ENCODE assay signal across 8 cellular contexts in the genomic region with DNA sequence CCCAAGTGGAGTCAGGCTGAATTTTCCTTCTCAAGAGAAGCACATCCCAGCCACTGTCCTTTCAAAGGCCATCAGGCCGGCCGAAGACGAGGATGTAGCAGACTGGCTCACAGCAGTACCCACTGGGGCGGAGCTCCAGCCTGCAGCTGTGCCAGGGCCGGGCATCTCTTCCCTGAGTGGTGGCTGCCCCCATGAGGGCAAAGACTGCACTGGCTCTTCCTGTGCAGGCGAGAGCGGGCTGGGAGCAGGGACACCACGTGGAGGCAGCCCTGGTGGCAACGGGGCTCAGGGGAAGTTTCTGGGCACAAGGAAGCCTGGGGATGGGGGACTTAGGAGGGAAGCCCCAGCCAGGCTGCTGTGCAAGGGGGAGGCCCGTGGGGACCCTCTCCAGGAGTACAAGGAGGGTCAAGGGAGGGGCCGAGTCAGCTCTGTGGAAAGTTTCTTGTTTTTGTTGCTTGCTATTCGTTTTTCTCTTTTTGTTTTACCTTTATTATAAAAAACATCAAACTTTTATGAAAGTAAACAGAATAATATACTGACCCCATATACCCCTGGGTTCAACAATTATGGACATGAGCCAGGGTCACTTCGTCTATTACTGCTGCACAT.
DNase-seq lines count a peak whose midpoint lies in the region; ATAC-seq and TF ChIP-seq lines count a peak whose summit lies in the region.

No MANE protein-coding gene starts in this region.

- no peak overlapping the region for H3K4me3 ChIP-seq in HL-60 (replicated peaks; ENCODE audit: insufficient read depth, low read length)
- H3K4me3 ChIP-seq in ovary: no peak overlapping the region

- no peak overlapping the region for H3K27ac Mint-ChIP-seq in activated T-helper 17 cell treated with anti-CD3 and anti-CD28 coated beads, Interleukin-2, amount 50 U/mL, for 72 hours

- no peaks in the 10 kb centered on the region for H3K4me1 Mint-ChIP-seq in activated T-helper 17 cell treated with anti-CD3 and anti-CD28 coated beads, Interleukin-2, amount 50 U/mL, for 72 hours

- no peaks in the 10 kb centered on the region for H3K4me1 ChIP-seq in ovary (ENCODE audit: insufficient read depth)

- DNase-seq in DMS 273 (lab: John Stamatoyannopoulos, UW; ENCODE audit: unreplicated experiment) (peak; percentile 97), HL-60 (ENCODE audit: low read depth in 1 of 2, low spot score in 1 of 2) (peak; percentile 79 to 94), NCI-H69 (lab: John Stamatoyannopoulos, UW) (peak; percentile 85), germinal center (ENCODE audit: low spot score) (peak; percentile 64), ovary (peak in 4 of 5 donors; percentile 28 to 59 (median 33)), NK-92 (lab: John Stamatoyannopoulos, UW; ENCODE audit: unreplicated experiment) (no peak)

- no peaks in the 10 kb centered on the region for H3K36me3 Mint-ChIP-seq in activated T-helper 17 cell treated with anti-CD3 and anti-CD28 coated beads, Interleukin-2, amount 50 U/mL, for 72 hours (ENCODE audit: low read depth)

- no peaks in the 10 kb centered on the region for H3K9me3 ChIP-seq in ovary

- peak; percentile 84 for ATAC-seq in activated T-helper 17 cell treated with anti-CD3 and anti-CD28 coated beads, Interleukin-2, amount 50 U/mL, for 72 hours (replicated peaks)
- ATAC-seq in GM21825 (IDR thresholded peaks at IDR 0.05; ENCODE audit: unreplicated experiment): no peak

- H3K4me3 Mint-ChIP-seq in activated T-helper 17 cell treated with anti-CD3 and anti-CD28 coated beads, Interleukin-2, amount 50 U/mL, for 72 hours: no peak overlapping the region

- peak overlapping the region; percentile 72 for H3K27ac ChIP-seq in HL-60 (replicated peaks)
- H3K27ac ChIP-seq in ovary: no peak overlapping the region

- TF ChIP-seq CTCF in HL-60 (IDR thresholded peaks at IDR 0.05; ENCODE audit: insufficient read depth, low read length) (peak; percentile 71), ovary (IDR thresholded peaks at IDR 0.05) (peak in 1 of 3 donors; percentile 33)

- TF ChIP-seq POLR2A in ovary (IDR thresholded peaks at IDR 0.05): no peak

- no peaks in the 10 kb centered on the region for H3K27me3 ChIP-seq in HL-60 (ENCODE audit: insufficient read depth, poor library complexity, severe bottlenecking)
- no peaks in the 10 kb centered on the region for H3K27me3 ChIP-seq in ovary

- peaks cover 12% of the 10 kb centered on the region for H3K27me3 Mint-ChIP-seq in activated T-helper 17 cell treated with anti-CD3 and anti-CD28 coated beads, Interleukin-2, amount 50 U/mL, for 72 hours

- H3K36me3 ChIP-seq in ovary: no peaks in the 10 kb centered on the region

- no peak for TF ChIP-seq EP300 in ovary (IDR thresholded peaks at IDR 0.05)

- WGBS in ovary, 3 donors: 13 to 19% (median 18%) methylated on average over 12 to 13 of the region's 13 CpGs

- no peaks in the 10 kb centered on the region for H3K9me3 Mint-ChIP-seq in activated T-helper 17 cell treated with anti-CD3 and anti-CD28 coated beads, Interleukin-2, amount 50 U/mL, for 72 hours

- intact Hi-C loops in ovary (cut with DNase I): loop anchor here in 1 of 4 donors (5.0 kb wide), 1 partner anchor 137 kb away; no protein-coding TSS in a partner anchor
